30 cellular contexts compared by ENCODE assay signal in the genomic region with DNA sequence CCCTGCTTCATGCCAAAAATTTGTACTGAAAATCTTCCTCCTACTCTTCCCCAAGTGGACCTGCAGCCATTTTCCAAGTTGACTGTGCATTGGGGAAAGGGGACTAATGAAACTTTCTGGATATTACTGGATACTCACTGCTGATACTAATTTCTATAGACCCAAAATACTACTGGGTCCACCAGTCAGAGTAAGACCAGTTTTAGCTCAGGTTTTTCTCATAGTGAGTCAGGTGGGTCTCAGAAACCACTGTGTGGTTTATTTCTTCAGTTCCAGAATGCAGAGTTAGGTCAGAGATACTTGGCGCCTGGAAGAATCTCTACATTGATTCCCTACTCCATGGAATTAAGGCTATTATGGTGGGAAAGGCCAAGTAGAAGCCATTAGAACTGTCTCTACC.
"Had no signal": no experiment of that assay in that cellular context is flagged by ENCODE, and none has a peak within 500 bp of the region (broad histone marks: within the 10 kb centered on the region; RNA-seq: fewer than 3 reads in every experiment).

No MANE protein-coding gene starts in this region.

- H3K27me3 ChIP-seq: adrenal gland, body of pancreas, brain microvascular endothelial cell, breast epithelium had no signal

- DNase-seq: activated B cell treated with CpG ODN at 0.5 μM for 24 hours; activated CD4-positive, alpha-beta memory T cell treated with anti-CD3 and anti-CD28 coated beads for 36 hours; activated CD4-positive, alpha-beta T cell treated with anti-CD3 and anti-CD28 coated beads for 4 hours; activated CD4-positive, alpha-beta T cell treated with anti-CD3 and anti-CD28 coated beads, Interleukin-2, amount 10 ng/mL, durations not matched to agents 24 days and 14 days; activated CD4-positive, alpha-beta T cell treated with anti-CD3 and anti-CD28 coated beads, Interleukin-2, amount 50 U/mL, for 1 hour; activated CD4-positive, alpha-beta T cell treated with anti-CD3 and anti-CD28 coated beads, Interleukin-2, amount 50 U/mL, for 4 hours; activated CD4-positive, CD25-positive, alpha-beta regulatory T cell treated with anti-CD3 and anti-CD28 coated beads, Interleukin-2, amount 50 U/mL, for 72 hours; activated CD8-positive, alpha-beta memory T cell treated with anti-CD3 and anti-CD28 coated beads, Interleukin-2, amount 50 U/mL, for 4 hours; activated CD8-positive, alpha-beta T cell treated with anti-CD3 and anti-CD28 coated beads for 36 hours; activated effector memory CD4-positive, alpha-beta T cell treated with anti-CD3 and anti-CD28 coated beads, Interleukin-2, amount 50 U/mL, for 16 hours; activated gamma-delta T cell treated with Interleukin-2 at 50 U/mL for 16 hours; activated naive CD4-positive, alpha-beta T cell; activated naive CD4-positive, alpha-beta T cell treated with anti-CD3 and anti-CD28 coated beads for 36 hours; activated naive CD4-positive, alpha-beta T cell treated with anti-CD3 and anti-CD28 coated beads, Interleukin-2, amount 50 U/mL, for 16 hours; activated naive CD8-positive, alpha-beta T cell treated with anti-CD3 and anti-CD28 coated beads for 36 hours; activated T-cell treated with anti-CD3 and anti-CD28 coated beads for 4 hours; activated T-cell treated with anti-CD3 and anti-CD28 coated beads, Interleukin-2, amount 50 U/mL, for 1 hour; activated T-cell treated with anti-CD3 and anti-CD28 coated beads, Interleukin-2, amount 50 U/mL, for 4 hours; activated T-cell treated with anti-CD3 and anti-CD28 coated beads, Interleukin-2, amount 50 U/mL, for 72 hours; adrenal gland; amniotic stem cell; aorta; body of pancreas; brain microvascular endothelial cell; central memory CD4-positive, alpha-beta T cell; T-helper 2 cell; T-helper 9 cell had no signal

- H3K9me3 ChIP-seq: adrenal gland, body of pancreas, breast epithelium had no signal

- H3K4me3 ChIP-seq: adrenal gland, body of pancreas, breast epithelium had no signal

- ATAC-seq: activated CD8-positive, alpha-beta T cell treated with anti-CD3 and anti-CD28 coated beads for 36 hours; activated naive CD4-positive, alpha-beta T cell treated with anti-CD3 and anti-CD28 coated beads, Interleukin-2, amount 50 U/mL, for 72 hours; activated T-cell treated with anti-CD3 and anti-CD28 coated beads, Interleukin-2, amount 50 U/mL, for 4 hours; activated T-cell treated with anti-CD3 and anti-CD28 coated beads, Interleukin-2, amount 50 U/mL, for 72 hours; activated T-helper 17 cell treated with anti-CD3 and anti-CD28 coated beads, Interleukin-2, amount 50 U/mL, for 72 hours; body of pancreas had no signal

- H3K36me3 ChIP-seq: adrenal gland, brain microvascular endothelial cell, breast epithelium had no signal
